8 cellular contexts compared by ENCODE assay signal in genomic region chr4:71186566-71187398, GRCh38.
DNase-seq lines count a peak whose midpoint lies in the region; ATAC-seq and TF ChIP-seq lines count a peak whose summit lies in the region.

No MANE protein-coding gene starts in this region.

- POLR2A ChIA-PET in RWPE1 (lab: Yijun Ruan, JAX; ENCODE audit: low non-redundant PET): no interaction called here

- no peak for ATAC-seq in HG03378 (IDR thresholded peaks at IDR 0.05; ENCODE audit: unreplicated experiment)
- ATAC-seq in GM18870 (IDR thresholded peaks at IDR 0.05; ENCODE audit: unreplicated experiment): no peak

- peak overlapping the region; percentile 67 for H3K4me3 ChIP-seq in GM08714 (ENCODE audit: low read length)
- peak overlapping the region; percentile 50 for H3K4me3 ChIP-seq in HFF-Myc (replicated peaks; ENCODE audit: low read depth, low read length)

- no peaks in the 10 kb centered on the region for H3K27me3 Mint-ChIP-seq in progenitor cell of endocrine pancreas

- no peak overlapping the region for H3K27ac ChIP-seq in RWPE1

- H3K4me3 Mint-ChIP-seq in progenitor cell of endocrine pancreas (ENCODE audit: low read depth): peak overlapping the region; percentile 88

- H3K9me3 Mint-ChIP-seq in progenitor cell of endocrine pancreas (ENCODE audit: low read depth): no peaks in the 10 kb centered on the region

- H3K27ac Mint-ChIP-seq in progenitor cell of endocrine pancreas: peak overlapping the region; percentile 85

- DNase-seq in HFF-Myc (ENCODE audit: extremely low read depth, low read depth): no peak
- peak; percentile 9 for DNase-seq in RWPE1 (ENCODE audit: low spot score)
- DNase-seq in anterior cingulate cortex (lab: John Stamatoyannopoulos, UW): peak in 49 of 58 donors; percentile 5 to 78 (median 40)
- DNase-seq in hepatic stellate cell (ENCODE audit: low spot score): peak; percentile 76
- peak; percentile 57 for DNase-seq in progenitor cell of endocrine pancreas (ENCODE audit: low spot score, unreplicated experiment)

- CTCF ChIA-PET in RWPE1 (lab: Yijun Ruan, JAX): interaction anchor here (0.5 to 0.7 kb wide), 2 partner anchors 50 to 902 kb away, joined by 3 read pairs; no protein-coding TSS in a partner anchor

- no peak for TF ChIP-seq CTCF in HFF-Myc (IDR thresholded peaks at IDR 0.05; ENCODE audit: low read depth, low read length, missing control alignments)
- TF ChIP-seq CTCF in RWPE1 (conservative IDR thresholded peaks at IDR 0.05; ENCODE audit: low read depth): no peak
- TF ChIP-seq CTCF in progenitor cell of endocrine pancreas (IDR thresholded peaks at IDR 0.05; ENCODE audit: unreplicated experiment): no peak

- peaks cover 52% of the 10 kb centered on the region for H3K4me1 Mint-ChIP-seq in progenitor cell of endocrine pancreas (ENCODE audit: low read depth)

- peaks cover 16% of the 10 kb centered on the region for H3K36me3 Mint-ChIP-seq in progenitor cell of endocrine pancreas (ENCODE audit: insufficient read depth)
